In genomic region chr1:110341146-110341871, GRCh38 we compare ENCODE assay signal across 10 cellular contexts. TPM values are rescaled to one million over a fixed set of nuclear protein-coding genes. Genes with fewer than 3 reads are reported as not detected.
DNase-seq lines count a peak whose midpoint lies in the region; ATAC-seq and TF ChIP-seq lines count a peak whose summit lies in the region.
"Had no signal": no experiment of that assay in that cellular context is flagged by ENCODE, and none has a peak within 500 bp of the region (broad histone marks: within the 10 kb centered on the region; RNA-seq: fewer than 3 reads in every experiment).

No MANE protein-coding gene starts in this region.

- TF ChIP-seq CTCF in RWPE1 (conservative IDR thresholded peaks at IDR 0.05; ENCODE audit: low read depth) (no peak), type B pancreatic cell (conservative IDR thresholded peaks at IDR 0.05) (no peak)

- intact Hi-C loops in left ventricle myocardium superior (cut with micrococcal nuclease): no loop called here

- H3K27me3 Mint-ChIP-seq in stimulated activated naive CD8-positive, alpha-beta T cell treated with anti-CD3 and anti-CD28 coated beads, Interleukin-15, Interleukin-2, amounts not matched to agents 100 ng/mL and 50 ng/mL, for 24 hours: no peaks in the 10 kb centered on the region
- H3K27me3 Mint-ChIP-seq in type B pancreatic cell: no peaks in the 10 kb centered on the region
- H3K27me3 Mint-ChIP-seq in activated naive CD4-positive, alpha-beta T cell treated with anti-CD3 and anti-CD28 coated beads, Interleukin-2, amount 10 ng/mL, durations not matched to agents 7 days and 5 days: no peaks in the 10 kb centered on the region

- DNase-seq in stimulated activated naive CD8-positive, alpha-beta T cell treated with anti-CD3 and anti-CD28 coated beads, Interleukin-15, Interleukin-2, amounts not matched to agents 100 U/mL and 50 U/mL, for 24 hours: no peak
- DNase-seq in RWPE1 (ENCODE audit: low spot score): no peak
- peak; percentile 20 for DNase-seq in left ventricle myocardium superior
- DNase-seq in type B pancreatic cell (ENCODE audit: extremely low spot score, unreplicated experiment): peak; percentile 54
- no peak for DNase-seq in SW 1271 (lab: John Stamatoyannopoulos, UW)
- no peak for DNase-seq in activated naive CD4-positive, alpha-beta T cell treated with anti-CD3 and anti-CD28 coated beads, Interleukin-2, amount 10 ng/mL, durations not matched to agents 7 days and 5 days
- DNase-seq: MV-4-11 had no signal

- no peak for ATAC-seq in stimulated activated naive CD8-positive, alpha-beta T cell treated with anti-CD3 and anti-CD28 coated beads, Interleukin-15, Interleukin-2, amounts not matched to agents 100 U/mL and 50 U/mL, for 24 hours
- ATAC-seq in left ventricle myocardium superior (no peak), HG02840 (IDR thresholded peaks at IDR 0.05; ENCODE audit: low FRiP score, unreplicated experiment) (no peak)

- H3K36me3 Mint-ChIP-seq in stimulated activated naive CD8-positive, alpha-beta T cell treated with anti-CD3 and anti-CD28 coated beads, Interleukin-15, Interleukin-2, amounts not matched to agents 100 ng/mL and 50 ng/mL, for 24 hours (ENCODE audit: low read depth): peaks cover 63% of the 10 kb centered on the region
- peaks cover 31% of the 10 kb centered on the region for H3K36me3 Mint-ChIP-seq in type B pancreatic cell
- H3K36me3 Mint-ChIP-seq in activated naive CD4-positive, alpha-beta T cell treated with anti-CD3 and anti-CD28 coated beads, Interleukin-2, amount 10 ng/mL, durations not matched to agents 7 days and 5 days: peaks cover 54% of the 10 kb centered on the region

- CTCF ChIA-PET in RWPE1 (lab: Yijun Ruan, JAX): interaction anchor here (1.0 to 1.6 kb wide), 2 partner anchors 134 to 155 kb away, joined by 3 read pairs; no protein-coding TSS in a partner anchor
- CTCF ChIA-PET in activated naive CD4-positive, alpha-beta T cell treated with anti-CD3 and anti-CD28 coated beads, Interleukin-2, amount 10 ng/mL, durations not matched to agents 7 days and 5 days (lab: Charles Lee): no interaction called here

- POLR2A ChIA-PET in RWPE1 (lab: Yijun Ruan, JAX; ENCODE audit: low non-redundant PET): no interaction called here

- peaks cover 79% of the 10 kb centered on the region for H3K4me1 Mint-ChIP-seq in stimulated activated naive CD8-positive, alpha-beta T cell treated with anti-CD3 and anti-CD28 coated beads, Interleukin-15, Interleukin-2, amounts not matched to agents 100 ng/mL and 50 ng/mL, for 24 hours (ENCODE audit: low read depth)
- peaks cover 54% of the 10 kb centered on the region for H3K4me1 Mint-ChIP-seq in type B pancreatic cell (ENCODE audit: unreplicated experiment)
- H3K4me1 Mint-ChIP-seq in activated naive CD4-positive, alpha-beta T cell treated with anti-CD3 and anti-CD28 coated beads, Interleukin-2, amount 10 ng/mL, durations not matched to agents 7 days and 5 days: peaks cover 74% of the 10 kb centered on the region

- H3K27ac Mint-ChIP-seq in stimulated activated naive CD8-positive, alpha-beta T cell treated with anti-CD3 and anti-CD28 coated beads, Interleukin-15, Interleukin-2, amounts not matched to agents 100 ng/mL and 50 ng/mL, for 24 hours: peak overlapping the region; percentile 49
- no peak overlapping the region for H3K27ac Mint-ChIP-seq in type B pancreatic cell
- H3K27ac Mint-ChIP-seq in activated naive CD4-positive, alpha-beta T cell treated with anti-CD3 and anti-CD28 coated beads, Interleukin-2, amount 10 ng/mL, durations not matched to agents 7 days and 5 days: no peak overlapping the region

- H3K27ac ChIP-seq in RWPE1: peak overlapping the region; percentile 18

- H3K4me3 Mint-ChIP-seq in stimulated activated naive CD8-positive, alpha-beta T cell treated with anti-CD3 and anti-CD28 coated beads, Interleukin-15, Interleukin-2, amounts not matched to agents 100 ng/mL and 50 ng/mL, for 24 hours: no peak overlapping the region
- no peak overlapping the region for H3K4me3 Mint-ChIP-seq in type B pancreatic cell
- H3K4me3 Mint-ChIP-seq in activated naive CD4-positive, alpha-beta T cell treated with anti-CD3 and anti-CD28 coated beads, Interleukin-2, amount 10 ng/mL, durations not matched to agents 7 days and 5 days: no peak overlapping the region
- H3K4me3 Mint-ChIP-seq: T-helper 1 cell treated with Interleukin-12 subunit alpha and Interleukin-12 subunit beta and Interleukin-4 antibody, amounts not matched to agents 30 μg/mL and 1 μg/mL, for 36 hours had no signal

- no peaks in the 10 kb centered on the region for H3K9me3 Mint-ChIP-seq in stimulated activated naive CD8-positive, alpha-beta T cell treated with anti-CD3 and anti-CD28 coated beads, Interleukin-15, Interleukin-2, amounts not matched to agents 100 ng/mL and 50 ng/mL, for 24 hours
- no peaks in the 10 kb centered on the region for H3K9me3 Mint-ChIP-seq in type B pancreatic cell
- H3K9me3 Mint-ChIP-seq in activated naive CD4-positive, alpha-beta T cell treated with anti-CD3 and anti-CD28 coated beads, Interleukin-2, amount 10 ng/mL, durations not matched to agents 7 days and 5 days: no peaks in the 10 kb centered on the region
- H3K9me3 Mint-ChIP-seq: T-helper 1 cell treated with Interleukin-12 subunit alpha and Interleukin-12 subunit beta and Interleukin-4 antibody, amounts not matched to agents 30 μg/mL and 1 μg/mL, for 36 hours had no signal

RNA-seq across cellular contexts. Expression of gene RBM15, which starts 2.1 kb away (rescaled TPM):
- total RNA-seq in left ventricle myocardium superior: 14.1 TPM
- total RNA-seq in type B pancreatic cell (ENCODE audit: low replicate concordance): 23.2 and 41.4 TPM in 2 replicates

RNA-seq across cellular contexts. Expression of gene SLC16A4, which starts 49.5 kb away (rescaled TPM):
- total RNA-seq in left ventricle myocardium superior: 2.1 TPM
- 2.0 and 5.4 TPM in 2 replicates for total RNA-seq in type B pancreatic cell (ENCODE audit: low replicate concordance)

Comparison
In these comparisons a context has a peak if more than half of its experiments do, and no peak if none do; other contexts are left out.
1. DNase-seq: peak in left ventricle myocardium superior (single experiment) and type B pancreatic cell (single experiment); none in stimulated activated naive CD8-positive, alpha-beta T cell treated with anti-CD3 and anti-CD28 coated beads, Interleukin-15, Interleukin-2, amounts not matched to agents 100 U/mL and 50 U/mL, for 24 hours (single experiment), RWPE1 (single experiment), SW 1271 (0 of 2) and activated naive CD4-positive, alpha-beta T cell treated with anti-CD3 and anti-CD28 coated beads, Interleukin-2, amount 10 ng/mL, durations not matched to agents 7 days and 5 days (single experiment).